1 cellular context compared by ENCODE assay signal in genomic region chr14:71529855-71530254, GRCh38.
TF ChIP-seq lines count a peak whose summit lies in the region.

No MANE protein-coding gene starts in this region.

TF ChIP-seq in H1, 55 proteins besides CTCF, POLR2A, EP300 and RAD21:
- no peak for TF ChIP-seq CBX5 (IDR thresholded peaks at IDR 0.05; ENCODE audit: low read depth, low read length)
- no peak for TF ChIP-seq JUND (IDR thresholded peaks at IDR 0.05; ENCODE audit: low read length)
- TF ChIP-seq NRF1 (IDR thresholded peaks at IDR 0.05; ENCODE audit: low read depth, low read length), result no peak
- no peak for TF ChIP-seq ATF2 (IDR thresholded peaks at IDR 0.05; ENCODE audit: low read length)
- no peak for TF ChIP-seq SP4 (IDR thresholded peaks at IDR 0.05; ENCODE audit: low read length)
- TF ChIP-seq PHF8 (conservative IDR thresholded peaks at IDR 0.05; ENCODE audit: low read depth, low read length), result no peak
- no peak for TF ChIP-seq RBBP5 (IDR thresholded peaks at IDR 0.05; ENCODE audit: borderline replicate concordance, low read depth, low read length)
- no peak for TF ChIP-seq CHD1 (IDR thresholded peaks at IDR 0.05; ENCODE audit: low read depth, low read length)
- no peak for TF ChIP-seq CBX8 (IDR thresholded peaks at IDR 0.05; ENCODE audit: borderline replicate concordance, low read depth, low read length)
- TF ChIP-seq FOSL1 (IDR thresholded peaks at IDR 0.05; ENCODE audit: insufficient read depth, low read depth, low read length), result no peak
- TF ChIP-seq BRCA1 (IDR thresholded peaks at IDR 0.05; ENCODE audit: low read depth, low read length), result no peak
- no peak for TF ChIP-seq MAX (IDR thresholded peaks at IDR 0.05)
- no peak for TF ChIP-seq NANOG (IDR thresholded peaks at IDR 0.05; ENCODE audit: insufficient read depth, low read depth, low read length, poor library complexity, severe bottlenecking)
- TF ChIP-seq TEAD4 (IDR thresholded peaks at IDR 0.05; ENCODE audit: low read depth, low read length), result no peak
- TF ChIP-seq ZNF274 (IDR thresholded peaks at IDR 0.05; ENCODE audit: borderline replicate concordance, extremely low read depth, low read length), result no peak
- no peak for TF ChIP-seq BACH1 (IDR thresholded peaks at IDR 0.05; ENCODE audit: low read length)
